In the genomic region with DNA sequence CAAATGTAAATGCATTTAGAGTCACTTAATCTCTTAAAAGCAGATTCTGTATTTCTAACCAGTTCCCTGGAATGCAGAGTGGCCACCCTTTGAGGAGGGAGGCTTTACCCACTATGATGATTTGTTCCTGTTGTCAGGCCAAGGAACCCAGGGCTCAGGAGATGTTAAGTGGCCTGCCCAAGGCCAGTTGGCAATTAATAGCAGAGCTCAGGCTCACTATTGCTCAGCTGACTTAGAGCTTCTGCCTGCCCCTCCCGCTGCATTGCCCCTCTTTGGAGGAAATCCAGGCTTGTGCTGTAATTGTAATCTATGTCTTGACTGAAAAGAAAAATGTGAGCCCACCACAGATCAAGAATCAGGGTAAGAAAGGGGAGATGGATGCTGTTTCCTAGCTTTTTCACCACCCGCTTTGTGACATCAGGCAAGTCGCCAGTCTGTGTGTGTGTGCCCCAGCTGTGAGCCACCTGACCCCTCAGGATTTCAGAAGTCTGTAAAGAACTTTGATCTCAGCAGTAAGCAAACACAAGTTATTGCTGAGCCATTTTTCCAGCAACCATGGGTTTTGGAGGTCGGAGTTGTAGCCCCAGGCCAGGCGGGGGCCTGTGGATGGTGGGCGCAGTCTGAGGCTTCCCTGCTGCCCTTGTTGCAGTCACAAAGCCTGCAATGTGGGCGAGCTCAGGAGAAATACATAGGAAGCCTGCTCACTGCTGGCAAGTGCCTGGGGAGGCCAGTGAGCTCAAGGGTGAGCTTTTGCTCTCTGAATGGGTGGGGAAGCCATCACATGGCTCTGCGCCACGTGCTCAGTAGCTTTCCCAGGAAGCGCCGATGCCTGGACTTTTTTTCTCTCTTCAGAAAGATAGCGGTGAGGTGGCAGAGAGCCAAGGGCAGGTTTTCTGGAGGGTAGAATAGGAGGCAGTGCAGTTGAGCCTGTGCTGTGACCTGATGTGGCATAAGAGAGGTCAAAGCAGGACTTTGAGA, we compare ENCODE assay signal across 1 cellular context.
A peak's percentile ranks its signal among the peaks of the same experiment; 100 is the strongest.
TF ChIP-seq lines count a peak whose summit lies in the region.

No MANE protein-coding gene starts in this region.

TF ChIP-seq in HepG2, 621 proteins besides CTCF, POLR2A, EP300 and RAD21 (continued from another document):
- TF ChIP-seq ZSCAN20 (CRISPR knock-in tag; IDR thresholded peaks at IDR 0.05; ENCODE audit: borderline replicate concordance) (0 out of 2 replicates have a peak, but pooled peaks have one; percentile 57), TEAD2 (CRISPR knock-in tag; IDR thresholded peaks at IDR 0.05) (no peak), ZNF484 (CRISPR knock-in tag; IDR thresholded peaks at IDR 0.05; ENCODE audit: borderline replicate concordance, low read depth) (no peak), RBAK (CRISPR knock-in tag; IDR thresholded peaks at IDR 0.05) (no peak)
- TF ChIP-seq, protein P1, sequence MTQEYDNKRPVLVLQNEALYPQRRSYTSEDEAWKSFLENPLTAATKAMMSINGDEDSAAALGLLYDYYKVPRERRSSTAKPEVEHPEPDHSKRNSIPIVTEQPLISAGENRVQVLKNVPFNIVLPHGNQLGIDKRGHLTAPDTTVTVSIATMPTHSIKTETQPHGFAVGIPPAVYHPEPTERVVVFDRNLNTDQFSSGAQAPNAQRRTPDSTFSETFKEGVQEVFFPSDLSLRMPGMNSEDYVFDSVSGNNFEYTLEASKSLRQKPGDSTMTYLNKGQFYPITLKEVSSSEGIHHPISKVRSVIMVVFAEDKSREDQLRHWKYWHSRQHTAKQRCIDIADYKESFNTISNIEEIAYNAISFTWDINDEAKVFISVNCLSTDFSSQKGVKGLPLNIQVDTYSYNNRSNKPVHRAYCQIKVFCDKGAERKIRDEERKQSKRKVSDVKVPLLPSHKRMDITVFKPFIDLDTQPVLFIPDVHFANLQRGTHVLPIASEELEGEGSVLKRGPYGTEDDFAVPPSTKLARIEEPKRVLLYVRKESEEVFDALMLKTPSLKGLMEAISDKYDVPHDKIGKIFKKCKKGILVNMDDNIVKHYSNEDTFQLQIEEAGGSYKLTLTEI (CRISPR knock-in tag; conservative IDR thresholded peaks at IDR 0.05) = no peak
